ENCODE assay signal across 20 cellular contexts in the genomic region with DNA sequence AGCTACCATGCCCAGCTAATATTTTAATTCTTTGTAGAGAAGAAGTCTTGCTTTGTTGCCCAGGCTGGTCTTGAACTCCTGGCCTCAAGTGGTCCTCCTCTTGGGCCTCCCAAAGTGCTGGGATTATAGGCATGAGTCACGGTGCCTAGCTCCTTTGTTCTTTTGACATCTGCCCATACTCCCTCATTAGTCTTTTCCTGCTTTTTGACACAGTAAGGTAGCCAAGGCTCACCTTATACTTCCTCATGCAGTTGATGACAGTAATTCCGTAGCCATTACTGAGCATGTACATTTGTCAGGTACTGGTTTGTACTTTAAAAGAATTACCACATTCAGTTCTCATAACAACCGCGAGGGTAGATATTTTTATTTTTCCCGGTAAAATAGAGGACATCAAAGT.
"Had no signal": no experiment of that assay in that cellular context is flagged by ENCODE, and none has a peak within 500 bp of the region (broad histone marks: within the 10 kb centered on the region; RNA-seq: fewer than 3 reads in every experiment).

No MANE protein-coding gene starts in this region.

- H3K27ac ChIP-seq: HL-60, KMS-11, SJSA1 had no signal

- H3K27me3 ChIP-seq: SJSA1 had no signal

- H3K4me3 ChIP-seq: K562, SJSA1 had no signal

- H3K9me3 ChIP-seq: SJSA1, SK-N-SH had no signal

- H3K36me3 ChIP-seq: SJSA1 had no signal

- H3K9me3 Mint-ChIP-seq: IgD-negative memory B cell had no signal

- DNase-seq: MM.1S, NCI-H1092 treated with DMSO at 0.1 percent for 48 hours, NCI-H1436 treated with DMSO at 0.1 percent for 48 hours, NCI-H1694, NCI-H187 treated with DMSO at 0.1 percent for 48 hours, NCI-H2107, NCI-H2227 treated with DMSO at 0.1 percent for 48 hours, NCI-H524, NCI-H526 treated with DMSO at 0.1 percent for 48 hours, NCI-H774, Right ventricle myocardium superior, RPMI8226, SIG-M5, SK-N-SH, SW 1271 had no signal

- H3K27me3 Mint-ChIP-seq: IgD-negative memory B cell had no signal
